13 cellular contexts compared by ENCODE assay signal in genomic region chrX:130083107-130083490, GRCh38. TPM values are rescaled to one million over a fixed set of nuclear protein-coding genes. Genes with fewer than 3 reads are reported as not detected.
DNase-seq lines count a peak whose midpoint lies in the region; ATAC-seq, FAIRE-seq and TF ChIP-seq lines count a peak whose summit lies in the region.
"Had no signal": no experiment of that assay in that cellular context is flagged by ENCODE, and none has a peak within 500 bp of the region (broad histone marks: within the 10 kb centered on the region; RNA-seq: fewer than 3 reads in every experiment).

No MANE protein-coding gene starts in this region.

- DNase-seq in activated T-cell treated with anti-CD3 and anti-CD28 coated beads, Interleukin-2, amount 50 U/mL, for 4 hours: no peak
- DNase-seq in activated T-cell treated with anti-CD3 and anti-CD28 coated beads for 4 hours: no peak
- DNase-seq in SJSA1 (ENCODE audit: low read depth in 1 of 2, low spot score in 2 of 2): peak; percentile 37 to 47
- DNase-seq in iPS-NIHi11 (ENCODE audit: low spot score): peak; percentile 34
- DNase-seq in pancreas: no peak
- DNase-seq in breast epithelium (ENCODE audit: low spot score in 2 of 2): no peak
- DNase-seq in kidney tubule cell (ENCODE audit: low spot score): no peak
- DNase-seq: foreskin keratinocyte, mammary epithelial cell, NCI-H524 treated with DMSO at 0.1 percent for 48 hours had no signal

- H3K4me1 ChIP-seq in SJSA1 (replicated peaks) (peaks cover 64% of the 10 kb centered on the region), subcutaneous abdominal adipose tissue (ENCODE audit: control insufficient read depth in 5 of 5, insufficient read depth in 5 of 5, low read length in 5 of 5) (peaks cover 3 to 66% (median 38%) of the 10 kb centered on the region in 5 donors), pancreas (no peaks in the 10 kb centered on the region), breast epithelium (no peaks in the 10 kb centered on the region)
- H3K4me1 ChIP-seq: foreskin keratinocyte had no signal

- H3K36me3 ChIP-seq in SJSA1 (peaks cover 49% of the 10 kb centered on the region), subcutaneous abdominal adipose tissue (ENCODE audit: control insufficient read depth in 5 of 5, insufficient read depth in 5 of 5, low read length in 5 of 5) (no peaks in the 10 kb centered on the region), pancreas (no peaks in the 10 kb centered on the region), breast epithelium (no peaks in the 10 kb centered on the region)

- ATAC-seq in activated T-cell treated with anti-CD3 and anti-CD28 coated beads, Interleukin-2, amount 50 U/mL, for 4 hours: no peak
- no peak for ATAC-seq in pancreas
- ATAC-seq: foreskin keratinocyte, SK-N-SH treated with all-trans-retinoic acid at 6 μM for 48 hours had no signal

- H3K27ac ChIP-seq in SJSA1 (no peak overlapping the region), subcutaneous abdominal adipose tissue (ENCODE audit: low read depth, low read length) (peak overlapping the region; percentile 70), pancreas (no peak overlapping the region), breast epithelium (peak overlapping the region in 1 of 2 donors; percentile 82)
- H3K27ac ChIP-seq: foreskin keratinocyte had no signal

- H3K27me3 Mint-ChIP-seq in activated T-cell treated with anti-CD3 and anti-CD28 coated beads, Interleukin-2, amount 50 U/mL, for 4 hours (ENCODE audit: low read depth): no peaks in the 10 kb centered on the region

- H3K9ac ChIP-seq in subcutaneous abdominal adipose tissue (ENCODE audit: low read length in 5 of 5): no peak overlapping the region

- 45 to 48% methylated on average over 7 of the region's 7 CpGs for WGBS in pancreas, 2 donors

- peaks cover 74% of the 10 kb centered on the region for H3K4me1 Mint-ChIP-seq in activated T-cell treated with anti-CD3 and anti-CD28 coated beads, Interleukin-2, amount 50 U/mL, for 4 hours (ENCODE audit: low read depth)

- no peak for TF ChIP-seq CTCF in pancreas (IDR thresholded peaks at IDR 0.05)
- no peak for TF ChIP-seq CTCF in breast epithelium (IDR thresholded peaks at IDR 0.05)

- H3K9me3 Mint-ChIP-seq in activated T-cell treated with anti-CD3 and anti-CD28 coated beads, Interleukin-2, amount 50 U/mL, for 4 hours: no peaks in the 10 kb centered on the region

- H3K27me3 ChIP-seq in SJSA1 (replicated peaks): no peaks in the 10 kb centered on the region
- H3K27me3 ChIP-seq in subcutaneous abdominal adipose tissue (ENCODE audit: control insufficient read depth in 5 of 5, insufficient read depth in 4 of 5, low read length in 5 of 5): peaks cover 5 to 13% (median 13%) of the 10 kb centered on the region in 5 donors
- H3K27me3 ChIP-seq in pancreas: no peaks in the 10 kb centered on the region
- peaks cover 0 to 13% of the 10 kb centered on the region in 2 donors for H3K27me3 ChIP-seq in breast epithelium
- H3K27me3 ChIP-seq: foreskin keratinocyte had no signal

- FAIRE-seq in pancreas (lab: Jason Lieb, UNC): no peak

- TF ChIP-seq POLR2A in breast epithelium (IDR thresholded peaks at IDR 0.05): no peak

- peak overlapping the region; percentile 65 for H3K4me3 Mint-ChIP-seq in activated T-cell treated with anti-CD3 and anti-CD28 coated beads, Interleukin-2, amount 50 U/mL, for 4 hours

- no peak overlapping the region for H3K4me3 ChIP-seq in SJSA1
- no peak overlapping the region for H3K4me3 ChIP-seq in subcutaneous abdominal adipose tissue (ENCODE audit: low read depth in 1 of 5, low read length in 5 of 5)
- no peak overlapping the region for H3K4me3 ChIP-seq in pancreas
- H3K4me3 ChIP-seq in breast epithelium: no peak overlapping the region
- H3K4me3 ChIP-seq: HAP-1 had no signal

- H3K9me3 ChIP-seq in SJSA1 (replicated peaks) (no peaks in the 10 kb centered on the region), subcutaneous abdominal adipose tissue (ENCODE audit: control insufficient read depth in 5 of 5, low read length in 5 of 5) (no peaks in the 10 kb centered on the region), pancreas (no peaks in the 10 kb centered on the region), breast epithelium (no peaks in the 10 kb centered on the region)
- H3K9me3 ChIP-seq: HAP-1 had no signal

- H3K36me3 Mint-ChIP-seq in activated T-cell treated with anti-CD3 and anti-CD28 coated beads, Interleukin-2, amount 50 U/mL, for 4 hours (ENCODE audit: insufficient read depth): no peaks in the 10 kb centered on the region

- intact Hi-C loops in pancreas (cut with DNase I) (loop anchor here (5.0 to 10.0 kb wide), 3 partner anchors 102 to 112 kb away; no protein-coding TSS in a partner anchor), breast epithelium (cut with DNase I; ENCODE audit: low total_unique reads) (no loop called here)

RNA-seq across cellular contexts. Expression of gene ELF4, which starts 27.2 kb away (rescaled TPM):
- total RNA-seq in activated T-cell treated with anti-CD3 and anti-CD28 coated beads, Interleukin-2, amount 50 U/mL, for 4 hours: 10 to 100 TPM; 22.7 to 26.5 (median 23.0) TPM
- total RNA-seq in SJSA1 (2014; rRNA removed; shearing (Covaris generic)): 20.4 and 26.7 TPM in 2 replicates
- total RNA-seq in pancreas (1 to 10 TPM; 1.4 to 4.6 (median 2.0) TPM), breast epithelium (10 to 100 TPM in 1 of 3 donors, 1 to 10 TPM in 2; 5.3 to 10.7 (median 9.2) TPM)
- 1 to 10 TPM; 1.1 to 2.0 TPM for polyA plus RNA-seq in pancreas

Comparison
In these comparisons a context has a peak if more than half of its experiments do, and no peak if none do; other contexts are left out.
1. DNase-seq: peak in SJSA1 (2 of 2) and iPS-NIHi11 (single experiment); none in activated T-cell treated with anti-CD3 and anti-CD28 coated beads, Interleukin-2, amount 50 U/mL, for 4 hours (single experiment), activated T-cell treated with anti-CD3 and anti-CD28 coated beads for 4 hours (single experiment), pancreas (0 of 6), breast epithelium (0 of 2) and kidney tubule cell (single experiment).